1 cellular context compared by ENCODE assay signal in the genomic region with DNA sequence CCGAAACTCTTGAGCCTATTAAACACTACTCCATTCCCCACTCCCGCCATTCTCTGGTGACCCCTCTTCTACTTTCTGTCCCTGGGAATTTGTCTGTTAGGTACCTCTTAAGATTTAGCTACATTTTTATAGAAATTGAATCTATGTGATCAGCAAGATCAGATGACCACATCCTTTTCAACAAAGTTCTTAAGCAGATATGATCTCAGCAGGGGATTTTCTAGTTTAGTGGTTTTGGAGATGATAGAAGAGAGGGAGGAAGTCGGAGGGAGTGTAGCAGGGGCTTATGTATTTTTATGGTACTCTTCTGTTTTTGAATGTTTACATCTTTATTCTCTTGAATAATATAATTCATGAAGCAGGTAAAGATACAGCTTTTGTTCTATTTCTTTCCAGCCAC.
TF ChIP-seq lines count a peak whose summit lies in the region.

No MANE protein-coding gene starts in this region.

TF ChIP-seq in SK-N-SH treated with all-trans-retinoic acid at 6 μM for 48 hours, 23 proteins besides CTCF, POLR2A, EP300 and RAD21 (continued from another document):
- TF ChIP-seq, protein P1, sequence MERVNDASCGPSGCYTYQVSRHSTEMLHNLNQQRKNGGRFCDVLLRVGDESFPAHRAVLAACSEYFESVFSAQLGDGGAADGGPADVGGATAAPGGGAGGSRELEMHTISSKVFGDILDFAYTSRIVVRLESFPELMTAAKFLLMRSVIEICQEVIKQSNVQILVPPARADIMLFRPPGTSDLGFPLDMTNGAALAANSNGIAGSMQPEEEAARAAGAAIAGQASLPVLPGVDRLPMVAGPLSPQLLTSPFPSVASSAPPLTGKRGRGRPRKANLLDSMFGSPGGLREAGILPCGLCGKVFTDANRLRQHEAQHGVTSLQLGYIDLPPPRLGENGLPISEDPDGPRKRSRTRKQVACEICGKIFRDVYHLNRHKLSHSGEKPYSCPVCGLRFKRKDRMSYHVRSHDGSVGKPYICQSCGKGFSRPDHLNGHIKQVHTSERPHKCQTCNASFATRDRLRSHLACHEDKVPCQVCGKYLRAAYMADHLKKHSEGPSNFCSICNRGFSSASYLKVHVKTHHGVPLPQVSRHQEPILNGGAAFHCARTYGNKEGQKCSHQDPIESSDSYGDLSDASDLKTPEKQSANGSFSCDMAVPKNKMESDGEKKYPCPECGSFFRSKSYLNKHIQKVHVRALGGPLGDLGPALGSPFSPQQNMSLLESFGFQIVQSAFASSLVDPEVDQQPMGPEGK (CRISPR knock-in tag; IDR thresholded peaks at IDR 0.05; ENCODE audit: borderline replicate concordance), result no peak
- TF ChIP-seq ZNF70 (CRISPR knock-in tag; IDR thresholded peaks at IDR 0.05) (no peak), RARB (CRISPR knock-in tag; IDR thresholded peaks at IDR 0.05) (no peak), ESRRG (CRISPR knock-in tag; IDR thresholded peaks at IDR 0.05) (no peak), CSDC2 (CRISPR knock-in tag; IDR thresholded peaks at IDR 0.05) (no peak), OSR1 (CRISPR knock-in tag; IDR thresholded peaks at IDR 0.05) (no peak)
